ENCODE assay signal across 1 cellular context in genomic region chr4:108620101-108620932, GRCh38.
TF ChIP-seq lines count a peak whose summit lies in the region.

Gene RPL34, plus strand, starts transcription at chr4:108620576. Its CDS starts 1,384 bp downstream, at chr4:108621960.

TF ChIP-seq in K562, 482 proteins besides CTCF, POLR2A, EP300 and RAD21 (continued from another document and continues in another):
- TF ChIP-seq MEF2D (tag; conservative IDR thresholded peaks at IDR 0.05; ENCODE audit: low read depth), result 0 out of 2 replicates have a peak, but pooled peaks have one; percentile 19
- 0 out of 2 replicates have a peak, but pooled peaks have one; percentile 19 for TF ChIP-seq PHB2 (IDR thresholded peaks at IDR 0.05; ENCODE audit: low read depth)
- TF ChIP-seq MYNN (IDR thresholded peaks at IDR 0.05), result peak; percentile 97
- peak; percentile 71; the same call in 1 of the 2 replicates for TF ChIP-seq MYNN (CRISPR knock-in tag; IDR thresholded peaks at IDR 0.05)
- TF ChIP-seq ZNF766 (CRISPR knock-in tag; conservative IDR thresholded peaks at IDR 0.05), result no peak; the same call in 1 of the 2 replicates
- TF ChIP-seq ZNF124 (CRISPR knock-in tag; IDR thresholded peaks at IDR 0.05), result no peak
- peak; percentile 55 to 82; a peak in 3 of 4 replicates for TF ChIP-seq TBL1XR1 (IDR thresholded peaks at IDR 0.05; ENCODE audit: low read length in 2 of 2)
- no peak for TF ChIP-seq PBX2 (CRISPR knock-in tag; IDR thresholded peaks at IDR 0.05; ENCODE audit: low read depth)
- TF ChIP-seq PBX2 (tag; conservative IDR thresholded peaks at IDR 0.05; ENCODE audit: low read depth), result no peak
- TF ChIP-seq YBX1 (IDR thresholded peaks at IDR 0.05), result no peak
- no peak for TF ChIP-seq SNIP1 (IDR thresholded peaks at IDR 0.05; ENCODE audit: low read depth)
- TF ChIP-seq ZEB2 (IDR thresholded peaks at IDR 0.05), result no peak
- TF ChIP-seq ZNF655 (CRISPR knock-in tag; IDR thresholded peaks at IDR 0.05), result no peak
- TF ChIP-seq KDM5B (IDR thresholded peaks at IDR 0.05; ENCODE audit: insufficient replicate concordance, low read depth, low read length), result peak; percentile 88
- TF ChIP-seq PRDM10 (IDR thresholded peaks at IDR 0.05; ENCODE audit: partially characterized antibody), result peak; percentile 18
- no peak for TF ChIP-seq RHOXF2B (CRISPR knock-in tag; conservative IDR thresholded peaks at IDR 0.05)
- TF ChIP-seq KLF16 (IDR thresholded peaks at IDR 0.05), result no peak
- TF ChIP-seq ZNF592 (IDR thresholded peaks at IDR 0.05), result no peak; the same call in 1 of the 2 replicates
- TF ChIP-seq ZSCAN32 (CRISPR knock-in tag; IDR thresholded peaks at IDR 0.05), result no peak
- TF ChIP-seq TAL1 (IDR thresholded peaks at IDR 0.05), result no peak
- no peak for TF ChIP-seq MITF (IDR thresholded peaks at IDR 0.05)
- TF ChIP-seq NCOA6 (IDR thresholded peaks at IDR 0.05), result no peak
- TF ChIP-seq ZNF436 (CRISPR knock-in tag; IDR thresholded peaks at IDR 0.05), result no peak
- TF ChIP-seq POLR2G (IDR thresholded peaks at IDR 0.05; ENCODE audit: low read depth, low read length), result peak; percentile 51
- peak; percentile 99 for TF ChIP-seq NR2C1 (IDR thresholded peaks at IDR 0.05)
- TF ChIP-seq NR2C1 (tag; IDR thresholded peaks at IDR 0.05), result peak; percentile 100
- TF ChIP-seq ETS2 (tag; IDR thresholded peaks at IDR 0.05; ENCODE audit: borderline replicate concordance, poor library complexity, severe bottlenecking), result no peak
- TF ChIP-seq STAT6 (CRISPR knock-in tag; IDR thresholded peaks at IDR 0.05), result peak; percentile 19; the same call in 1 of the 2 replicates
- TF ChIP-seq ZFX (CRISPR knock-in tag; IDR thresholded peaks at IDR 0.05), result peak; percentile 37; the same call in 1 of the 2 replicates
- TF ChIP-seq ELF2 (CRISPR knock-in tag; IDR thresholded peaks at IDR 0.05), result peak; percentile 92
- TF ChIP-seq FUS (optimal IDR thresholded peaks at IDR 0.05; ENCODE audit: low read depth, low read length), result no peak
- TF ChIP-seq HES1 (IDR thresholded peaks at IDR 0.05; ENCODE audit: low read depth), result no peak
- no peak for TF ChIP-seq ZNF449 (CRISPR knock-in tag; IDR thresholded peaks at IDR 0.05)
- 0 out of 2 replicates have a peak, but pooled peaks have one; percentile 27 for TF ChIP-seq CREB3 (tag; conservative IDR thresholded peaks at IDR 0.05; ENCODE audit: low read depth)
- TF ChIP-seq HBP1 (CRISPR knock-in tag; IDR thresholded peaks at IDR 0.05), result no peak; the same call in 1 of the 2 replicates
- TF ChIP-seq ZNF23 (CRISPR knock-in tag; IDR thresholded peaks at IDR 0.05), result no peak
- no peak for TF ChIP-seq ZNF764 (CRISPR knock-in tag; IDR thresholded peaks at IDR 0.05; ENCODE audit: low read depth)
- TF ChIP-seq ZZZ3 (IDR thresholded peaks at IDR 0.05), result peak; percentile 97
- no peak for TF ChIP-seq ZNF12 (CRISPR knock-in tag; IDR thresholded peaks at IDR 0.05)
